ENCODE assay signal across 36 cellular contexts in the genomic region with DNA sequence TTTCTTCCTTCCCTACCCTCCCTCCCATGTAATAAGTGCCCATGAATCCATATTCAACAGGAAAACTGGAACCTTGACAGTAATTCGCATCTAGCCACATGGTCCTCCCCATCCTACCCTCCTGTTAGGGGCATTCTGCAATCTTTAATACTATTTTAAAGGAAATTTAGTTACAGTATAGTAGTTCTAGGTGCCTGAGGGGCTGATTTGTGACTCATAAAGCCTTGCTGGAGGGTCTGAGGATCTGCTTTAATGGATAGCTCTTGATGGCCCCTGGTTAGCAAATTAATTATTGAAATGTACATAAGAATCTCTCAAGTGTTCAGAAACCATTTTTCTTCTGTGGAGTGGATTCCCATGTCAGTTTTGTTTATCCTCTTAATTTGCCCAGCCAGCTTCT. TPM values are rescaled to one million over a fixed set of nuclear protein-coding genes. Genes with fewer than 3 reads are reported as not detected.
"Had no signal": no experiment of that assay in that cellular context is flagged by ENCODE, and none has a peak within 500 bp of the region (broad histone marks: within the 10 kb centered on the region; RNA-seq: fewer than 3 reads in every experiment).

No MANE protein-coding gene starts in this region.

- H3K4me1 ChIP-seq: ascending aorta had no signal

- H3K36me3 Mint-ChIP-seq: activated CD4-positive, alpha-beta memory T cell treated with anti-CD3 and anti-CD28 coated beads for 36 hours; activated naive CD8-positive, alpha-beta T cell; activated naive CD8-positive, alpha-beta T cell treated with anti-CD3 and anti-CD28 coated beads, Interleukin-2, amount 10 ng/mL, durations not matched to agents 7 days and 5 days; brain had no signal

- H3K36me3 ChIP-seq: ascending aorta, cardiac muscle cell had no signal

- ATAC-seq: activated CD8-positive, alpha-beta T cell treated with anti-CD3 and anti-CD28 coated beads for 36 hours; activated naive CD8-positive, alpha-beta T cell treated with anti-CD3 and anti-CD28 coated beads, Interleukin-2, amount 50 U/mL, for 24 hours; activated T-cell treated with anti-CD3 and anti-CD28 coated beads, Interleukin-2, amount 50 U/mL, for 4 hours; activated T-cell treated with anti-CD3 and anti-CD28 coated beads, Interleukin-2, amount 50 U/mL, for 72 hours; activated T-helper 17 cell treated with anti-CD3 and anti-CD28 coated beads, Interleukin-2, amount 50 U/mL, for 72 hours had no signal

- H3K27ac ChIP-seq: ascending aorta, cardiac muscle cell, coronary artery, VCaP had no signal

- H3K27me3 ChIP-seq: ascending aorta, cardiac muscle cell had no signal

- DNase-seq: activated B cell treated with CpG ODN at 0.5 μM for 24 hours; activated CD4-positive, alpha-beta memory T cell treated with anti-CD3 and anti-CD28 coated beads for 36 hours; activated CD4-positive, alpha-beta T cell treated with anti-CD3 and anti-CD28 coated beads for 4 hours; activated CD4-positive, alpha-beta T cell treated with anti-CD3 and anti-CD28 coated beads, Interleukin-2, amount 10 ng/mL, durations not matched to agents 24 days and 14 days; activated CD4-positive, alpha-beta T cell treated with anti-CD3 and anti-CD28 coated beads, Interleukin-2, amount 50 U/mL, for 1 hour; activated CD4-positive, alpha-beta T cell treated with anti-CD3 and anti-CD28 coated beads, Interleukin-2, amount 50 U/mL, for 4 hours; activated CD4-positive, CD25-positive, alpha-beta regulatory T cell treated with anti-CD3 and anti-CD28 coated beads, Interleukin-2, amount 50 U/mL, for 72 hours; activated CD8-positive, alpha-beta memory T cell treated with anti-CD3 and anti-CD28 coated beads, Interleukin-2, amount 50 U/mL, for 4 hours; activated CD8-positive, alpha-beta T cell treated with anti-CD3 and anti-CD28 coated beads for 36 hours; activated effector memory CD4-positive, alpha-beta T cell treated with anti-CD3 and anti-CD28 coated beads, Interleukin-2, amount 50 U/mL, for 16 hours; activated gamma-delta T cell treated with Interleukin-2 at 50 U/mL for 16 hours; activated naive CD4-positive, alpha-beta T cell; activated naive CD4-positive, alpha-beta T cell treated with anti-CD3 and anti-CD28 coated beads for 36 hours; activated naive CD4-positive, alpha-beta T cell treated with anti-CD3 and anti-CD28 coated beads, Interleukin-2, amount 50 U/mL, for 16 hours; activated naive CD8-positive, alpha-beta T cell treated with anti-CD3 and anti-CD28 coated beads, Interleukin-2, amount 10 ng/mL, durations not matched to agents 7 days and 5 days; activated naive CD8-positive, alpha-beta T cell treated with anti-CD3 and anti-CD28 coated beads, Interleukin-2, amount 50 U/mL, for 24 hours; activated T-cell treated with anti-CD3 and anti-CD28 coated beads for 4 hours; activated T-cell treated with anti-CD3 and anti-CD28 coated beads, Interleukin-2, amount 50 U/mL, for 1 hour; activated T-cell treated with anti-CD3 and anti-CD28 coated beads, Interleukin-2, amount 50 U/mL, for 4 hours; activated T-cell treated with anti-CD3 and anti-CD28 coated beads, Interleukin-2, amount 50 U/mL, for 72 hours; amygdala; anterior cingulate cortex; central memory CD4-positive, alpha-beta T cell; T-helper 2 cell; T-helper 9 cell had no signal

- H3K27ac Mint-ChIP-seq: activated B cell treated with CpG ODN at 0.5 μM for 24 hours; activated CD4-positive, alpha-beta memory T cell treated with anti-CD3 and anti-CD28 coated beads for 36 hours; activated CD4-positive, alpha-beta T cell treated with anti-CD3 and anti-CD28 coated beads, Interleukin-2, amount 10 ng/mL, durations not matched to agents 24 days and 14 days; activated CD8-positive, alpha-beta T cell treated with anti-CD3 and anti-CD28 coated beads for 36 hours; activated naive CD4-positive, alpha-beta T cell treated with anti-CD3 and anti-CD28 coated beads for 36 hours; activated naive CD8-positive, alpha-beta T cell; activated naive CD8-positive, alpha-beta T cell treated with anti-CD3 and anti-CD28 coated beads, Interleukin-2, amount 10 ng/mL, durations not matched to agents 7 days and 5 days; activated naive CD8-positive, alpha-beta T cell treated with anti-CD3 and anti-CD28 coated beads, Interleukin-2, amount 50 U/mL, for 24 hours; activated T-cell treated with anti-CD3 and anti-CD28 coated beads, Interleukin-2, amount 50 U/mL, for 72 hours; activated T-helper 1 cell treated with anti-CD3 and anti-CD28 coated beads, Interleukin-12 subunit alpha, Interleukin-12 subunit beta, Interleukin-2, Interleukin-4 antibody, amounts not matched to agents 30 ng/mL and 10 ng/mL and 1 ng/mL, durations not matched to agents 14 hours and 24 hours and 36 hours; activated T-helper 17 cell treated with anti-CD3 and anti-CD28 coated beads, Interleukin-2, amount 50 U/mL, for 72 hours; brain; T-helper 2 cell treated with Interferon-gamma antibody and Interleukin-4, amounts not matched to agents 5 μg/mL and 100 μg/mL, for 36 hours had no signal

- H3K9me3 Mint-ChIP-seq: activated B cell treated with CpG ODN at 0.5 μM for 24 hours; activated CD4-positive, alpha-beta memory T cell treated with anti-CD3 and anti-CD28 coated beads for 36 hours; activated CD4-positive, alpha-beta T cell treated with anti-CD3 and anti-CD28 coated beads, Interleukin-2, amount 10 ng/mL, durations not matched to agents 24 days and 14 days; activated CD8-positive, alpha-beta T cell treated with anti-CD3 and anti-CD28 coated beads for 36 hours; activated naive CD4-positive, alpha-beta T cell treated with anti-CD3 and anti-CD28 coated beads for 36 hours; activated naive CD8-positive, alpha-beta T cell treated with anti-CD3 and anti-CD28 coated beads, Interleukin-2, amount 10 ng/mL, durations not matched to agents 7 days and 5 days; activated naive CD8-positive, alpha-beta T cell treated with anti-CD3 and anti-CD28 coated beads, Interleukin-2, amount 50 U/mL, for 24 hours; activated T-cell treated with anti-CD3 and anti-CD28 coated beads, Interleukin-2, amount 50 U/mL, for 4 hours; activated T-cell treated with anti-CD3 and anti-CD28 coated beads, Interleukin-2, amount 50 U/mL, for 72 hours; activated T-helper 1 cell treated with anti-CD3 and anti-CD28 coated beads, Interleukin-12 subunit alpha, Interleukin-12 subunit beta, Interleukin-2, Interleukin-4 antibody, amounts not matched to agents 30 ng/mL and 10 ng/mL and 1 ng/mL, durations not matched to agents 14 hours and 24 hours and 36 hours; activated T-helper 17 cell treated with anti-CD3 and anti-CD28 coated beads, Interleukin-2, amount 50 U/mL, for 72 hours; T-helper 2 cell treated with Interferon-gamma antibody and Interleukin-4, amounts not matched to agents 5 μg/mL and 100 μg/mL, for 36 hours had no signal

- H3K4me3 ChIP-seq: ascending aorta, cardiac muscle cell, coronary artery had no signal

- H3K9me3 ChIP-seq: ascending aorta had no signal

RNA-seq across cellular contexts. Expression of a gene that starts 54.1 kb away (rescaled TPM):
- total RNA-seq: activated CD8-positive, alpha-beta memory T cell treated with anti-CD3 and anti-CD28 coated beads for 36 hours; activated naive CD4-positive, alpha-beta T cell treated with anti-CD3 and anti-CD28 coated beads for 36 hours; bronchial epithelial cell had no signal
